In genomic region chr11:76803811-76804600, GRCh38 we compare ENCODE assay signal across 10 cellular contexts. TPM values are rescaled to one million over a fixed set of nuclear protein-coding genes. Genes with fewer than 3 reads are reported as not detected.
DNase-seq lines count a peak whose midpoint lies in the region; ATAC-seq, FAIRE-seq and TF ChIP-seq lines count a peak whose summit lies in the region.
"Had no signal": no experiment of that assay in that cellular context is flagged by ENCODE, and none has a peak within 500 bp of the region (broad histone marks: within the 10 kb centered on the region; RNA-seq: fewer than 3 reads in every experiment).

No MANE protein-coding gene starts in this region.

- intact Hi-C loops in kidney (cut with DNase I) = no loop called here

- H3K9me3 Mint-ChIP-seq in T-helper 1 cell treated with Interleukin-12 subunit alpha and Interleukin-12 subunit beta and Interleukin-4 antibody, amounts not matched to agents 30 μg/mL and 1 μg/mL, for 36 hours = no peaks in the 10 kb centered on the region
- H3K9me3 Mint-ChIP-seq in activated naive CD8-positive, alpha-beta T cell treated with anti-CD3 and anti-CD28 coated beads, Interleukin-2, amount 50 U/mL, for 24 hours = no peaks in the 10 kb centered on the region
- H3K9me3 Mint-ChIP-seq: CD8-positive, alpha-beta memory T cell had no signal

- no peak for TF ChIP-seq EP300 in A549 (IDR thresholded peaks at IDR 0.05)

- TF ChIP-seq CTCF in A549 (IDR thresholded peaks at IDR 0.05) = no peak
- no peak for TF ChIP-seq CTCF in smooth muscle cell (IDR thresholded peaks at IDR 0.05; ENCODE audit: borderline replicate concordance, insufficient read depth, poor library complexity, severe bottlenecking)
- TF ChIP-seq CTCF in kidney (IDR thresholded peaks at IDR 0.05; ENCODE audit: borderline replicate concordance, extremely low read depth, insufficient read depth) = no peak

- H3K4me3 ChIP-seq in A549 (no peak overlapping the region), smooth muscle cell (no peak overlapping the region), kidney (ENCODE audit: low read length in 2 of 2) (no peak overlapping the region)

- peaks cover 19% of the 10 kb centered on the region for H3K27me3 Mint-ChIP-seq in T-helper 1 cell treated with Interleukin-12 subunit alpha and Interleukin-12 subunit beta and Interleukin-4 antibody, amounts not matched to agents 30 μg/mL and 1 μg/mL, for 36 hours (ENCODE audit: low read depth)
- H3K27me3 Mint-ChIP-seq in activated naive CD8-positive, alpha-beta T cell treated with anti-CD3 and anti-CD28 coated beads, Interleukin-2, amount 50 U/mL, for 24 hours = peaks cover 34% of the 10 kb centered on the region

- H3K4me2 ChIP-seq in A549 (peak overlapping the region; percentile 92; the same call in 2 of the 3 replicates), smooth muscle cell (peak overlapping the region; percentile 76)

- POLR2A ChIA-PET in A549 (lab: Yijun Ruan, JAX) = interaction anchor here (1.4 to 1.5 kb wide), 2 partner anchors 12 to 33 kb away, joined by 3 to 4 read pairs; no protein-coding TSS in a partner anchor

- peak overlapping the region; percentile 85 to 98; a peak in 4 of 6 replicates for H3K27ac ChIP-seq in A549
- peak overlapping the region; percentile 93 for H3K27ac ChIP-seq in smooth muscle cell (ENCODE audit: low read depth)
- no peak overlapping the region for H3K27ac ChIP-seq in kidney (ENCODE audit: low read depth in 2 of 2, low read length in 2 of 2)

- H3K27me3 ChIP-seq in smooth muscle cell (ENCODE audit: low read depth) = no peaks in the 10 kb centered on the region

- WGBS in A549 (ENCODE audit: missing lambda C conversion rate) = 82% methylated on average over 10 of the region's 10 CpGs
- 49% methylated on average over 10 of the region's 10 CpGs for WGBS in smooth muscle cell (ENCODE audit: low lambda C conversion rate)

- H3K4me1 Mint-ChIP-seq in T-helper 1 cell treated with Interleukin-12 subunit alpha and Interleukin-12 subunit beta and Interleukin-4 antibody, amounts not matched to agents 30 μg/mL and 1 μg/mL, for 36 hours (ENCODE audit: low read depth) = peaks cover 36% of the 10 kb centered on the region
- H3K4me1 Mint-ChIP-seq in activated naive CD8-positive, alpha-beta T cell treated with anti-CD3 and anti-CD28 coated beads, Interleukin-2, amount 50 U/mL, for 24 hours = peaks cover 33% of the 10 kb centered on the region

- H3K9ac ChIP-seq in smooth muscle cell (ENCODE audit: low read depth) (peak overlapping the region; percentile 72), kidney (ENCODE audit: low read length in 2 of 2) (no peak overlapping the region)

- no peak overlapping the region for H2AFZ ChIP-seq in smooth muscle cell (ENCODE audit: low read depth)

- no peaks in the 10 kb centered on the region for H4K20me1 ChIP-seq in smooth muscle cell (ENCODE audit: low read depth)

- TF ChIP-seq POLR2A in A549 (IDR thresholded peaks at IDR 0.05; ENCODE audit: low read length) = no peak

- ATAC-seq in A549 (no peak), GM19467 (IDR thresholded peaks at IDR 0.05; ENCODE audit: unreplicated experiment) (no peak), HG02885 (IDR thresholded peaks at IDR 0.05; ENCODE audit: poor library complexity, unreplicated experiment) (no peak)
- ATAC-seq in activated naive CD8-positive, alpha-beta T cell treated with anti-CD3 and anti-CD28 coated beads, Interleukin-2, amount 50 U/mL, for 24 hours = peak; percentile 76

- FAIRE-seq in A549 (lab: Jason Lieb, UNC) = no peak
- FAIRE-seq in kidney (lab: Jason Lieb, UNC) = no peak
- FAIRE-seq: keratinocyte had no signal

- CTCF ChIA-PET in A549 (lab: Yijun Ruan, JAX) = interaction anchor here (1.0 to 9.2 kb wide), 6 partner anchors 43 to 244 kb away, joined by 3 to 207 read pairs (median 9); no protein-coding TSS in a partner anchor

- peaks cover 5% of the 10 kb centered on the region for H3K79me2 ChIP-seq in smooth muscle cell (ENCODE audit: low read depth)

- no peaks in the 10 kb centered on the region for H3K36me3 Mint-ChIP-seq in T-helper 1 cell treated with Interleukin-12 subunit alpha and Interleukin-12 subunit beta and Interleukin-4 antibody, amounts not matched to agents 30 μg/mL and 1 μg/mL, for 36 hours (ENCODE audit: low read depth)
- no peaks in the 10 kb centered on the region for H3K36me3 Mint-ChIP-seq in activated naive CD8-positive, alpha-beta T cell treated with anti-CD3 and anti-CD28 coated beads, Interleukin-2, amount 50 U/mL, for 24 hours (ENCODE audit: low read depth)
- H3K36me3 Mint-ChIP-seq: CD8-positive, alpha-beta memory T cell had no signal

- DNase-seq in A549 (ENCODE audit: low read depth in 1 of 2, low spot score in 1 of 2) = peak; percentile 5 to 27
- DNase-seq in activated naive CD8-positive, alpha-beta T cell treated with anti-CD3 and anti-CD28 coated beads, Interleukin-2, amount 50 U/mL, for 24 hours = peak; percentile 74
- no peak for DNase-seq in smooth muscle cell (lab: John Stamatoyannopoulos, UW; ENCODE audit: unreplicated experiment)
- no peak for DNase-seq in kidney
- no peak for DNase-seq in EL

- peak overlapping the region; percentile 52 for H3K4me3 Mint-ChIP-seq in T-helper 1 cell treated with Interleukin-12 subunit alpha and Interleukin-12 subunit beta and Interleukin-4 antibody, amounts not matched to agents 30 μg/mL and 1 μg/mL, for 36 hours
- H3K4me3 Mint-ChIP-seq in activated naive CD8-positive, alpha-beta T cell treated with anti-CD3 and anti-CD28 coated beads, Interleukin-2, amount 50 U/mL, for 24 hours = no peak overlapping the region

- H3K36me3 ChIP-seq in smooth muscle cell (ENCODE audit: low read depth) (no peaks in the 10 kb centered on the region), kidney (ENCODE audit: control insufficient read depth in 1 of 2, insufficient read depth in 2 of 2, low read length in 2 of 2) (no peaks in the 10 kb centered on the region)

- H3F3A ChIP-seq in smooth muscle cell (ENCODE audit: low read depth) = peaks cover 4% of the 10 kb centered on the region

- H3K4me1 ChIP-seq in A549 (peaks cover 86% of the 10 kb centered on the region), smooth muscle cell (ENCODE audit: low read depth) (peaks cover 56% of the 10 kb centered on the region), kidney (ENCODE audit: control insufficient read depth in 1 of 2, insufficient read depth in 1 of 2, low read depth in 1 of 2, low read length in 2 of 2) (peaks cover 6 to 8% of the 10 kb centered on the region in 2 donors)

- H3K27ac Mint-ChIP-seq in T-helper 1 cell treated with Interleukin-12 subunit alpha and Interleukin-12 subunit beta and Interleukin-4 antibody, amounts not matched to agents 30 μg/mL and 1 μg/mL, for 36 hours = peak overlapping the region; percentile 63
- peak overlapping the region; percentile 61 for H3K27ac Mint-ChIP-seq in activated naive CD8-positive, alpha-beta T cell treated with anti-CD3 and anti-CD28 coated beads, Interleukin-2, amount 50 U/mL, for 24 hours
- H3K27ac Mint-ChIP-seq: CD8-positive, alpha-beta memory T cell had no signal

- TF ChIP-seq RAD21 in A549 (conservative IDR thresholded peaks at IDR 0.05 in 1 of 2, IDR thresholded peaks at IDR 0.05 in 1 of 2) = no peak

- H3K9me3 ChIP-seq in A549 (no peaks in the 10 kb centered on the region), smooth muscle cell (replicated peaks; ENCODE audit: low read depth) (no peaks in the 10 kb centered on the region), kidney (ENCODE audit: control insufficient read depth in 1 of 2, low read length in 2 of 2) (no peaks in the 10 kb centered on the region)

TF ChIP-seq in A549, 52 proteins besides CTCF, POLR2A, EP300 and RAD21 (continues in another document):
- no peak for TF ChIP-seq REST (IDR thresholded peaks at IDR 0.05)

RNA-seq across cellular contexts. Expression of gene TSKU, which starts 20.9 kb away (rescaled TPM):
- polyA plus RNA-seq in A549 (2011; rRNA removed) (164 and 188 TPM in 2 replicates), A549 (2017; fragmentation: RNase III; extraction: RNeasy Plus Mini Kit Qiagen cat#74134 plus additional on column Dnase treatment) (145 to 171 TPM (median 164 TPM) in 3 replicates), smooth muscle cell (122 and 144 TPM in 2 replicates), kidney (ENCODE audit: insufficient read depth, low read depth, low replicate concordance) (41.0 TPM)
- 177 and 263 TPM in 2 replicates for polyA plus RNA-seq in A549 (2012; cell fraction: cytosol; rRNA removed)
- polyA plus RNA-seq in A549 (2012; cell fraction: nucleus; rRNA removed) = 271 and 323 TPM in 2 replicates
- polyA minus RNA-seq in A549 (2011; rRNA and poly(A)+ RNA removed) = 186 and 192 TPM in 2 replicates
- total RNA-seq in smooth muscle cell (75.2 and 76.5 TPM in 2 replicates), kidney (27.3 TPM)
- polyA plus RNA-seq: CD8-positive, alpha-beta memory T cell had no signal

RNA-seq across cellular contexts. Expression of gene ACER3, which starts 56.7 kb away (rescaled TPM):
- polyA plus RNA-seq in A549 (2011; rRNA removed) (43.3 and 46.6 TPM in 2 replicates), A549 (2017; fragmentation: RNase III; extraction: RNeasy Plus Mini Kit Qiagen cat#74134 plus additional on column Dnase treatment) (14.8 to 17.7 TPM (median 16.0 TPM) in 3 replicates), smooth muscle cell (6.8 and 14.0 TPM in 2 replicates), kidney (ENCODE audit: insufficient read depth, low read depth, low replicate concordance) (5.9 TPM)
- 12.2 and 12.7 TPM in 2 replicates for polyA plus RNA-seq in A549 (2012; cell fraction: cytosol; rRNA removed)
- polyA plus RNA-seq in A549 (2012; cell fraction: nucleus; rRNA removed) = 7.8 and 8.3 TPM in 2 replicates
- polyA minus RNA-seq in A549 (2011; rRNA and poly(A)+ RNA removed) = 22.8 and 30.6 TPM in 2 replicates
- total RNA-seq in smooth muscle cell (16.8 and 25.7 TPM in 2 replicates), kidney (35.3 TPM)

Comparison
In these comparisons a context has a peak if more than half of its experiments do, and no peak if none do; other contexts are left out.
1. DNase-seq: peak in A549 (2 of 2) and activated naive CD8-positive, alpha-beta T cell treated with anti-CD3 and anti-CD28 coated beads, Interleukin-2, amount 50 U/mL, for 24 hours (single experiment); none in smooth muscle cell (single experiment), kidney (single experiment) and EL (single experiment).
2. H3K27ac ChIP-seq: peak in A549 (2 of 2) and smooth muscle cell (single experiment); none in kidney (0 of 2).